1 cellular context compared by ENCODE assay signal in the genomic region with DNA sequence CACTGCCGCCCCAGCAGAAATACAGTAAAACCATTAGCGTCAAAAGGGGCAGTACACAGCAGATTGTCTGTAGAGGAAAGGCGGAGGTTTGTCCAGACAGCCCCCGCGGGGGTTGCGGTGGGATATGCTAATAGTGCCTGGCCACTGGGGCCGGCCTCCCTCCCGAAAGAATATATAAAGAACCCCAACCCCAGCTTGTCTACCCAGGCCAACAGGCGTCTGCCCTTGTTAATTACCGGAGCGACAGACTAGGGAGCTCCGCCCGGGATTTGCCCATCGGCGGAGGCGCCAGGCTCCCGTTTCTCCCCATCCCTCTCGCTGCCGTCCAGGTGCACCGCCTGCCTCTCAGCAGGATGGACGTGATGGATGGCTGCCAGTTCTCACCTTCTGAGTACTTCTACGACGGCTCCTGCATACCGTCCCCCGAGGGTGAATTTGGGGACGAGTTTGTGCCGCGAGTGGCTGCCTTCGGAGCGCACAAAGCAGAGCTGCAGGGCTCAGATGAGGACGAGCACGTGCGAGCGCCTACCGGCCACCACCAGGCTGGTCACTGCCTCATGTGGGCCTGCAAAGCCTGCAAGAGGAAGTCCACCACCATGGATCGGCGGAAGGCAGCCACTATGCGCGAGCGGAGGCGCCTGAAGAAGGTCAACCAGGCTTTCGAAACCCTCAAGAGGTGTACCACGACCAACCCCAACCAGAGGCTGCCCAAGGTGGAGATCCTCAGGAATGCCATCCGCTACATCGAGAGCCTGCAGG.
TF ChIP-seq lines count a peak whose summit lies in the region.

A gene (plus strand): TSS at position 202 of the 759 bp plus-strand sequence. CDS start 152 bp downstream, at position 354.

TF ChIP-seq in IMR-90, 13 proteins besides CTCF, POLR2A, EP300 and RAD21:
- TF ChIP-seq RCOR1 (IDR thresholded peaks at IDR 0.05; ENCODE audit: insufficient replicate concordance, low read length) = no peak
- no peak for TF ChIP-seq SMC3 (IDR thresholded peaks at IDR 0.05; ENCODE audit: low read depth, low read length)
- TF ChIP-seq CHD1 (IDR thresholded peaks at IDR 0.05; ENCODE audit: low read depth, low read length) = no peak
- no peak for TF ChIP-seq CEBPB (IDR thresholded peaks at IDR 0.05; ENCODE audit: low read depth, low read length)
- no peak for TF ChIP-seq RFX5 (IDR thresholded peaks at IDR 0.05; ENCODE audit: low read depth, low read length)
- TF ChIP-seq, protein P1, sequence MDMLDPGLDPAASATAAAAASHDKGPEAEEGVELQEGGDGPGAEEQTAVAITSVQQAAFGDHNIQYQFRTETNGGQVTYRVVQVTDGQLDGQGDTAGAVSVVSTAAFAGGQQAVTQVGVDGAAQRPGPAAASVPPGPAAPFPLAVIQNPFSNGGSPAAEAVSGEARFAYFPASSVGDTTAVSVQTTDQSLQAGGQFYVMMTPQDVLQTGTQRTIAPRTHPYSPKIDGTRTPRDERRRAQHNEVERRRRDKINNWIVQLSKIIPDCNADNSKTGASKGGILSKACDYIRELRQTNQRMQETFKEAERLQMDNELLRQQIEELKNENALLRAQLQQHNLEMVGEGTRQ (IDR thresholded peaks at IDR 0.05; ENCODE audit: low read depth, low read length) = no peak
- TF ChIP-seq FOS (IDR thresholded peaks at IDR 0.05; ENCODE audit: low read depth, low read length) = no peak
- TF ChIP-seq BHLHE40 (IDR thresholded peaks at IDR 0.05; ENCODE audit: low read depth, low read length) = no peak
- TF ChIP-seq MAFK (IDR thresholded peaks at IDR 0.05; ENCODE audit: low read depth, low read length) = no peak
- TF ChIP-seq NFE2L2 (IDR thresholded peaks at IDR 0.05; ENCODE audit: low read depth, low read length) = no peak
TF ChIP-seq in IMR-90: peak in this region for 0.
